In genomic region chr3:60610441-60611112, GRCh38 we compare ENCODE assay signal across 9 cellular contexts.
DNase-seq lines count a peak whose midpoint lies in the region; ATAC-seq and TF ChIP-seq lines count a peak whose summit lies in the region.
"Had no signal": no experiment of that assay in that cellular context is flagged by ENCODE, and none has a peak within 500 bp of the region (broad histone marks: within the 10 kb centered on the region; RNA-seq: fewer than 3 reads in every experiment).

No MANE protein-coding gene starts in this region.

- H3K4me3 ChIP-seq in RWPE2 (ENCODE audit: severe bottlenecking), result no peak overlapping the region

- H3K4me1 ChIP-seq in RWPE2 (ENCODE audit: insufficient read depth, poor library complexity, severe bottlenecking), result no peaks in the 10 kb centered on the region

- H3K9me3 ChIP-seq in RWPE2 (ENCODE audit: severe bottlenecking), result no peaks in the 10 kb centered on the region

- no peaks in the 10 kb centered on the region for H3K27me3 ChIP-seq in RWPE2 (ENCODE audit: insufficient read depth, poor library complexity, severe bottlenecking)

- H3K36me3 ChIP-seq in RWPE2 (ENCODE audit: low read depth), result no peaks in the 10 kb centered on the region

- ATAC-seq in RWPE2 (ENCODE audit: low read depth) (peak; percentile 75), GM21423 (IDR thresholded peaks at IDR 0.05; ENCODE audit: unreplicated experiment) (no peak), HG03342 (IDR thresholded peaks at IDR 0.05; ENCODE audit: unreplicated experiment) (no peak), HG02840 (IDR thresholded peaks at IDR 0.05; ENCODE audit: low FRiP score, unreplicated experiment) (no peak)

- no peak overlapping the region for H3K27ac ChIP-seq in RWPE2 (ENCODE audit: poor library complexity, severe bottlenecking)

- no peak for TF ChIP-seq CTCF in RWPE2 (IDR thresholded peaks at IDR 0.05; ENCODE audit: poor library complexity, severe bottlenecking)

- DNase-seq in D341Med (ENCODE audit: low spot score), result peak; percentile 80
- no peak for DNase-seq in RWPE2 (ENCODE audit: low spot score)
- peak; percentile 97 for DNase-seq in fibroblast of the conjunctiva (ENCODE audit: low read depth)
- DNase-seq in renal cortical epithelial cell (ENCODE audit: low read depth), result peak; percentile 13
- DNase-seq in germinal center (ENCODE audit: low spot score), result no peak
- DNase-seq: activated effector memory CD4-positive, alpha-beta T cell treated with anti-CD3 and anti-CD28 coated beads, Interleukin-2, amount 50 U/mL, for 16 hours had no signal

Comparison
In these comparisons a context has a peak if more than half of its experiments do, and no peak if none do; other contexts are left out.
1. DNase-seq: peak in D341Med (single experiment), fibroblast of the conjunctiva (single experiment) and renal cortical epithelial cell (single experiment); none in RWPE2 (single experiment) and germinal center (single experiment).